Comparison of ENCODE assay signal across 12 cellular contexts in the genomic region with DNA sequence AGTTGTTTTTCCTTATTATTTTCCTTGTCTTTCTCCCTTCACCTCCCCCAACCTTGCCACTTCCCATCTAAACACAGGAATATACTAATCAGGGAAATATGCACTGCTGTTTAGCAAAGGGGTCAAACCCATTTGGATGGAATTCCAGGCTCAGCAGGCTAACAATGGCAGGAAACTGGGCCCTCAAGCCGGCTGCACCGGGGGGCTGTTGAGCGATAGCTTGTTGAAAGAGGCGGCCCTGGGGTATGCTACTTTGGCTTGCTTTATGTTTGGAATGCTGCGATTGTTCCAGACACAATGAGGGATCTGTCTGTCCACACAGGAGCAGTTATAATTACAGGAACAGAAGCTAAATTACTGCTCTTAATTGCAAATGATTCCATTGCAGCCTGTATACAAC.
DNase-seq lines count a peak whose midpoint lies in the region; ATAC-seq, FAIRE-seq and TF ChIP-seq lines count a peak whose summit lies in the region.
"Had no signal": no experiment of that assay in that cellular context is flagged by ENCODE, and none has a peak within 500 bp of the region (broad histone marks: within the 10 kb centered on the region; RNA-seq: fewer than 3 reads in every experiment).

No MANE protein-coding gene starts in this region.

- H4K91ac ChIP-seq in H1 (replicated peaks; ENCODE audit: insufficient read length, low read length), result no peak overlapping the region

- H3K18ac ChIP-seq in H1 (ENCODE audit: extremely low read depth, low read length), result peak overlapping the region; percentile 73; the same call in 1 of the 2 replicates

- H2AK5ac ChIP-seq in H1 (ENCODE audit: low read depth, low read length), result no peak overlapping the region

- peak overlapping the region; percentile 96 for H2BK5ac ChIP-seq in H1 (ENCODE audit: low read depth, low read length)

- no peak overlapping the region for H3K14ac ChIP-seq in H1 (ENCODE audit: insufficient read length)

- no peaks in the 10 kb centered on the region for H4K20me1 ChIP-seq in H1 (replicated peaks in 1 of 2; ENCODE audit: control insufficient read depth in 1 of 2, insufficient read depth in 2 of 2, low read length in 2 of 2)

- H4K5ac ChIP-seq in H1 (ENCODE audit: insufficient read length, low read depth, low read length), result no peak overlapping the region

- TF ChIP-seq POLR2A in H1 (IDR thresholded peaks at IDR 0.05; ENCODE audit: control extremely low read depth in 1 of 2, low read depth in 2 of 2, low read length in 2 of 2) (no peak), GM12892 (IDR thresholded peaks at IDR 0.05; ENCODE audit: low read depth, low read length) (no peak)

- H3K27me3 ChIP-seq in MG63 (no peaks in the 10 kb centered on the region), H1 (replicated peaks in 1 of 4; ENCODE audit: control insufficient read depth in 3 of 4, extremely low read depth in 1 of 4, insufficient read depth in 3 of 4, low read length in 3 of 4) (no peaks in the 10 kb centered on the region), left lung (no peaks in the 10 kb centered on the region)

- no peak overlapping the region for H3K9ac ChIP-seq in H1 (replicated peaks in 1 of 4; ENCODE audit: extremely low read depth in 1 of 4, low read depth in 3 of 4, low read length in 3 of 4)
- H3K9ac ChIP-seq: parathyroid adenoma had no signal

- TF ChIP-seq RAD21 in H1 (IDR thresholded peaks at IDR 0.05 in 1 of 2, conservative IDR thresholded peaks at IDR 0.05 in 1 of 2; ENCODE audit: low read depth in 2 of 2, low read length in 2 of 2), result peak in 1 of 2 experiments; percentile 15; a peak in 1 of 4 replicates

- H3K4me1 ChIP-seq in H1 (replicated peaks in 1 of 4; ENCODE audit: control insufficient read depth in 3 of 4, insufficient read depth in 4 of 4, low read length in 3 of 4) (peaks cover 7 to 23% (median 18%) of the 10 kb centered on the region in 4 experiments; a peak in 6 of 7 replicates), left lung (peaks cover 0 to 22% of the 10 kb centered on the region in 2 donors)
- H3K4me1 ChIP-seq: parathyroid adenoma had no signal

- DNase-seq in AG08395 (ENCODE audit: low spot score) (peak; percentile 39), MG63 (peak; percentile 91), H1 (ENCODE audit: low read depth in 1 of 2, low spot score in 2 of 2) (peak; percentile 64 to 90), left lung (no peak), NCI-H1105 treated with DMSO at 0.1 percent for 48 hours (lab: John Stamatoyannopoulos, UW) (no peak), GM12892 (ENCODE audit: insufficient read length) (no peak), NCI-H345 treated with DMSO at 0.1 percent for 48 hours (lab: John Stamatoyannopoulos, UW; ENCODE audit: unreplicated experiment) (no peak)
- DNase-seq: activated T-cell treated with anti-CD3 and anti-CD28 coated beads, Interleukin-2, amount 50 U/mL, for 72 hours; erythroblast; NCI-H1092 had no signal

- no peaks in the 10 kb centered on the region for H3K79me1 ChIP-seq in H1 (ENCODE audit: low read depth, low read length)

- H3K4ac ChIP-seq in H1 (replicated peaks; ENCODE audit: insufficient read length, low read depth, low read length), result no peak overlapping the region

- H3K27ac ChIP-seq in H1 (ENCODE audit: low read depth, low read length) (peak overlapping the region; percentile 57; the same call in 1 of the 2 replicates), left lung (peak overlapping the region in 1 of 2 donors; percentile 45)
- H3K27ac ChIP-seq: parathyroid adenoma had no signal

- H3K23ac ChIP-seq in H1 (ENCODE audit: insufficient read length), result no peak overlapping the region

- FAIRE-seq in H1 (lab: Jason Lieb, UNC) (peak; percentile 70), GM12892 (lab: Jason Lieb, UNC) (no peak)

- no peaks in the 10 kb centered on the region for H3K36me3 ChIP-seq in MG63
- 0 out of 8 replicates have a peak, but pooled peaks cover 0 to 8% (median 0%) of the 10 kb centered on the region in 4 experiments for H3K36me3 ChIP-seq in H1 (ENCODE audit: control insufficient read depth in 2 of 4, insufficient read depth in 4 of 4, low read length in 3 of 4)
- no peaks in the 10 kb centered on the region for H3K36me3 ChIP-seq in left lung

- peak in 1 of 2 experiments; percentile 88; a peak in 2 of 3 replicates for TF ChIP-seq EP300 in H1 (IDR thresholded peaks at IDR 0.05; ENCODE audit: borderline replicate concordance in 1 of 2, low read depth in 2 of 2, low read length in 2 of 2)

- TF ChIP-seq CTCF in H1 (IDR thresholded peaks at IDR 0.05; ENCODE audit: control extremely low read depth in 1 of 3, insufficient read depth in 1 of 3, low read depth in 1 of 3, low read length in 3 of 3) (no peak; a peak in 1 of 4 replicates), left lung (IDR thresholded peaks at IDR 0.05) (no peak)

- 7% methylated on average over 5 of the region's 5 CpGs; no CpG with 5 or more reads in 1 of the 2 experiments for WGBS in H1 (ENCODE audit: extremely low coverage in 1 of 2, insufficient coverage in 1 of 2, insufficient read length in 1 of 2, insufficient replicate concordance in 2 of 2, low coverage in 1 of 2, low lambda C conversion rate in 2 of 2, missing lambda C conversion rate in 1 of 2), 2 experiments

- H3K56ac ChIP-seq in H1 (replicated peaks; ENCODE audit: insufficient read length, low read depth, low read length), result no peak overlapping the region

- peak overlapping the region; percentile 95; the same call in 1 of the 2 replicates for H2BK20ac ChIP-seq in H1 (ENCODE audit: low read length)

- peak; percentile 22 for ATAC-seq in left lung
- no peak for ATAC-seq in GM19452 (IDR thresholded peaks at IDR 0.05; ENCODE audit: unreplicated experiment)
- ATAC-seq: activated T-cell treated with anti-CD3 and anti-CD28 coated beads, Interleukin-2, amount 50 U/mL, for 72 hours had no signal

- POLR2A ChIA-PET in H1 (lab: Charles Lee; ENCODE audit: partially characterized antibody), result no interaction called here

- peak overlapping the region; percentile 88; the same call in 1 of the 2 replicates for H2BK12ac ChIP-seq in H1 (ENCODE audit: low read depth, low read length)

- peak overlapping the region; percentile 22 to 44 for H3K4me2 ChIP-seq in H1 (ENCODE audit: insufficient read depth in 1 of 2, low read depth in 2 of 2, low read length in 2 of 2)

- no peaks in the 10 kb centered on the region for H3K79me2 ChIP-seq in H1 (ENCODE audit: control insufficient read depth in 1 of 2, insufficient read depth in 2 of 2, low read length in 2 of 2)
- H3K79me2 ChIP-seq: parathyroid adenoma had no signal

- intact Hi-C loops in left lung (cut with DNase I), result loop anchor here in 1 of 2 donors (10.0 kb wide), 1 partner anchor 635 kb away; no protein-coding TSS in a partner anchor

- H2AFZ ChIP-seq in H1 (ENCODE audit: low read length), result no peak overlapping the region
- H2AFZ ChIP-seq: parathyroid adenoma had no signal

- H3K4me3 ChIP-seq in MG63 (no peak overlapping the region), H1 (ENCODE audit: extremely low read depth in 1 of 4, insufficient read depth in 2 of 4, low read depth in 3 of 4, low read length in 4 of 4) (peak overlapping the region in 2 of 4 experiments; percentile 10 to 39; a peak in 2 of 8 replicates), left lung (no peak overlapping the region)

- H4K8ac ChIP-seq in H1 (ENCODE audit: extremely low read depth, insufficient read depth, low read length), result no peak overlapping the region

- no peaks in the 10 kb centered on the region for H3K23me2 ChIP-seq in H1 (ENCODE audit: low read depth, low read length)

- H3K9me3 ChIP-seq in MG63, result peaks cover 14% of the 10 kb centered on the region
- peaks cover 4 to 11% of the 10 kb centered on the region in 2 experiments; a peak in 3 of 4 replicates for H3K9me3 ChIP-seq in H1 (ENCODE audit: insufficient read depth in 2 of 2, low read depth in 1 of 2, low read length in 1 of 2)
- H3K9me3 ChIP-seq in left lung, result no peaks in the 10 kb centered on the region

- no peak overlapping the region for H2BK15ac ChIP-seq in H1 (ENCODE audit: low read length)

- H2BK120ac ChIP-seq in H1 (replicated peaks; ENCODE audit: low read depth, low read length), result no peak overlapping the region

- CTCF ChIA-PET in H1 (lab: Charles Lee; ENCODE audit: partially characterized antibody), result interaction anchor here (1.0 to 2.4 kb wide), 4 partner anchors 32 to 640 kb away, joined by 3 to 9 read pairs (median 4); partner anchors contain the start of gene EDN1

TF ChIP-seq in H1, 55 proteins besides CTCF, POLR2A, EP300 and RAD21 (continues in another document):
- TF ChIP-seq KDM4A (IDR thresholded peaks at IDR 0.05; ENCODE audit: low read depth, low read length, severe bottlenecking) (no peak), GABPA (IDR thresholded peaks at IDR 0.05; ENCODE audit: borderline replicate concordance, insufficient read depth, low read length) (no peak), BCL11A (IDR thresholded peaks at IDR 0.05; ENCODE audit: low read depth in 2 of 2, low read length in 2 of 2) (peak; percentile 11 to 73), CEBPB (IDR thresholded peaks at IDR 0.05; ENCODE audit: low read depth, low read length) (no peak), MAFK (IDR thresholded peaks at IDR 0.05; ENCODE audit: low read depth, low read length) (no peak), CBX8 (IDR thresholded peaks at IDR 0.05; ENCODE audit: borderline replicate concordance, low read depth, low read length) (no peak), PHF8 (conservative IDR thresholded peaks at IDR 0.05; ENCODE audit: low read depth, low read length) (no peak), KDM5A (IDR thresholded peaks at IDR 0.05; ENCODE audit: low read length) (no peak), RXRA (IDR thresholded peaks at IDR 0.05; ENCODE audit: insufficient read depth, low read depth, low read length) (no peak), SIRT6 (IDR thresholded peaks at IDR 0.05; ENCODE audit: low read length) (no peak), TBP (IDR thresholded peaks at IDR 0.05; ENCODE audit: low read depth, low read length) (no peak; the same call in 1 of the 2 replicates), CREB1 (IDR thresholded peaks at IDR 0.05) (no peak), BACH1 (IDR thresholded peaks at IDR 0.05; ENCODE audit: low read length) (no peak), RNF2 (IDR thresholded peaks at IDR 0.05; ENCODE audit: borderline replicate concordance, low read depth, low read length, missing control alignments, poor library complexity, severe bottlenecking) (no peak), RFX5 (IDR thresholded peaks at IDR 0.05; ENCODE audit: borderline replicate concordance, low read depth, low read length) (no peak), CTBP2 (IDR thresholded peaks at IDR 0.05; ENCODE audit: borderline replicate concordance, insufficient read depth, insufficient read length, low read length) (peak; percentile 81), TAF1 (IDR thresholded peaks at IDR 0.05; ENCODE audit: low read depth, low read length) (no peak), YY1 (IDR thresholded peaks at IDR 0.05; ENCODE audit: low read depth, low read length) (peak; percentile 56; the same call in 1 of the 2 replicates)
- TF ChIP-seq, protein P1, sequence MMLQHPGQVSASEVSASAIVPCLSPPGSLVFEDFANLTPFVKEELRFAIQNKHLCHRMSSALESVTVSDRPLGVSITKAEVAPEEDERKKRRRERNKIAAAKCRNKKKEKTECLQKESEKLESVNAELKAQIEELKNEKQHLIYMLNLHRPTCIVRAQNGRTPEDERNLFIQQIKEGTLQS (IDR thresholded peaks at IDR 0.05; ENCODE audit: insufficient read depth, low read depth, low read length), result no peak

Comparison
In these comparisons a context has a peak if more than half of its experiments do, and no peak if none do; other contexts are left out.
1. DNase-seq: peak in AG08395 (single experiment), MG63 (single experiment) and H1 (2 of 2); none in left lung (0 of 2), NCI-H1105 treated with DMSO at 0.1 percent for 48 hours (single experiment), GM12892 (single experiment) and NCI-H345 treated with DMSO at 0.1 percent for 48 hours (single experiment).